1 cellular context compared by ENCODE assay signal in genomic region chr11:74517592-74517991, GRCh38. TPM values are rescaled to one million over a fixed set of nuclear protein-coding genes. Genes with fewer than 3 reads are reported as not detected.
"Had no signal": no experiment of that assay in that cellular context is flagged by ENCODE, and none has a peak within 500 bp of the region (broad histone marks: within the 10 kb centered on the region; RNA-seq: fewer than 3 reads in every experiment).

No MANE protein-coding gene starts in this region.

RNA-seq across cellular contexts. Expression of gene KCNE3, which starts 50.2 kb away (rescaled TPM):
- total RNA-seq: H4 had no signal
